16 cellular contexts compared by ENCODE assay signal in the genomic region with DNA sequence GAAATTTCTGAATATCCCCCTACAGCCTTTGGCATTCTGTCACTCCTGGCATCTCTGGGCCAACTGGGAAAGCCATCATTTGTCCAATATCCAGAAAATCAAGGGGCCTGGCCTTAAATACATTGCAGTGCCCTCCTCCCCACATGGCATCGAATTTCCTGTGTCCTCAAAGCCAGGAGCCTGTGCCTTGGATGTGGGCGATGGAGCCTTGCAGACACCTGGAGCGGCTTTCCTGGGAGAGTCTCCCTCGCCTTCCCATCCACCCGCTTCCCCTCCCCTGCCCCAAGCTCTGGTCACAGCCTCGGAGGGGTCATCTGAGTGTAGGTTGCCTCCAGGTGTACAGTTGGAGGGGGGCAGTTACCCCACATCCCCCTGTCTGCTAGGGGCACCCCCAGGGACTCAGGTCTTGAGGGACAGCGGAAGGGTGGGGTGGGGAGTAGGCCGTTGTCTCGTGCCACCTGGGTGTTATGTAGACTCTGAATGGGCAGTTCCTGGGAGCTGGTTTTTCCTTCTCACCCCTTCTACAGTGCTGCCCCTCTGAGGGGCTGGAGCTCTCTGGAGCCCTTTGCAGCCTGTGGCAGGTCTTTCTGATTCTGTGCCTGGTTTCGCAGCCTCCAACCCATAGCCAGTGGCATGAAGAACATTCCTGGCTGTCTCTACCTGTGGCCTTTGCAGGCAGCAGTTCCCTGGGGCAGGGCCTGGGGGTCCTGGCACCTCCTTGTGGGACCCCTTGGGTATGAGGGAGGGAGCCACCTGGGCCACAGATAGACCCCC.
DNase-seq lines count a peak whose midpoint lies in the region; ATAC-seq and TF ChIP-seq lines count a peak whose summit lies in the region.
"Had no signal": no experiment of that assay in that cellular context is flagged by ENCODE, and none has a peak within 500 bp of the region (broad histone marks: within the 10 kb centered on the region; RNA-seq: fewer than 3 reads in every experiment).

No MANE protein-coding gene starts in this region.

- DNase-seq in cardiac muscle cell (ENCODE audit: low read depth in 1 of 2, low spot score in 1 of 2) (no peak), left cardiac atrium (no peak), NCI-H345 (lab: John Stamatoyannopoulos, UW) (no peak), occipital lobe (lab: John Stamatoyannopoulos, UW) (no peak), natural killer cell (no peak)
- no peak for DNase-seq in naive thymus-derived CD4-positive, alpha-beta T cell
- DNase-seq: activated naive CD4-positive, alpha-beta T cell; central memory CD4-positive, alpha-beta T cell; DMS 273 treated with DMSO at 0.1 percent for 48 hours; NCI-H1105; stimulated activated CD4-positive, alpha-beta T cell treated with anti-CD3 and anti-CD28 coated beads, Interleukin-4, amount 100 ng/mL, for 1 hour had no signal

- CTCF ChIA-PET in naive thymus-derived CD4-positive, alpha-beta T cell (lab: Charles Lee), result interaction anchor here (1.6 to 3.3 kb wide), 3 partner anchors 47 to 71 kb away, joined by 3 to 14 read pairs (median 13); no protein-coding TSS in a partner anchor

- POLR2A ChIA-PET in naive thymus-derived CD4-positive, alpha-beta T cell (lab: Charles Lee), result interaction anchor here (1.8 to 66.9 kb wide), 4 partner anchors 11 to 85 kb away, joined by 5 to 3353 read pairs (median 22); no protein-coding TSS in a partner anchor

- H3K4me3 ChIP-seq in cardiac muscle cell, result no peak overlapping the region
- H3K4me3 ChIP-seq in naive thymus-derived CD4-positive, alpha-beta T cell (ENCODE audit: low read length), result no peak overlapping the region
- no peak overlapping the region for H3K4me3 ChIP-seq in urinary bladder (ENCODE audit: low read depth, low read length)
- H3K4me3 ChIP-seq: SK-N-MC had no signal

- peak overlapping the region; percentile 43 for H3K27ac Mint-ChIP-seq in activated T-helper 17 cell treated with anti-CD3 and anti-CD28 coated beads, Interleukin-2, amount 50 U/mL, for 72 hours
- peak overlapping the region; percentile 23 to 95 (median 93) for H3K27ac Mint-ChIP-seq in naive thymus-derived CD4-positive, alpha-beta T cell
- H3K27ac Mint-ChIP-seq in natural killer cell, result no peak overlapping the region

- ATAC-seq in left cardiac atrium (no peak), natural killer cell (no peak)
- no peak for ATAC-seq in activated T-helper 17 cell treated with anti-CD3 and anti-CD28 coated beads, Interleukin-2, amount 50 U/mL, for 72 hours (replicated peaks)
- ATAC-seq in naive thymus-derived CD4-positive, alpha-beta T cell, result no peak
- ATAC-seq: right cardiac atrium had no signal

- H3K9me3 Mint-ChIP-seq in activated T-helper 17 cell treated with anti-CD3 and anti-CD28 coated beads, Interleukin-2, amount 50 U/mL, for 72 hours, result no peaks in the 10 kb centered on the region
- no peaks in the 10 kb centered on the region for H3K9me3 Mint-ChIP-seq in naive thymus-derived CD4-positive, alpha-beta T cell
- no peaks in the 10 kb centered on the region for H3K9me3 Mint-ChIP-seq in natural killer cell
- H3K9me3 Mint-ChIP-seq: IgD-negative memory B cell had no signal

- TF ChIP-seq CTCF in cardiac muscle cell (IDR thresholded peaks at IDR 0.05; ENCODE audit: low read depth, low read length) (no peak), natural killer cell (IDR thresholded peaks at IDR 0.05) (no peak)

- peaks cover 16% of the 10 kb centered on the region for H3K36me3 Mint-ChIP-seq in activated T-helper 17 cell treated with anti-CD3 and anti-CD28 coated beads, Interleukin-2, amount 50 U/mL, for 72 hours (ENCODE audit: low read depth)
- H3K36me3 Mint-ChIP-seq in naive thymus-derived CD4-positive, alpha-beta T cell, result peaks cover 0 to 22% (median 0%) of the 10 kb centered on the region in 5 donors
- no peaks in the 10 kb centered on the region for H3K36me3 Mint-ChIP-seq in natural killer cell

- H3K27ac ChIP-seq in cardiac muscle cell (peak overlapping the region; percentile 47), urinary bladder (ENCODE audit: low read depth) (peak overlapping the region; percentile 42)
- peak overlapping the region; percentile 58 for H3K27ac ChIP-seq in naive thymus-derived CD4-positive, alpha-beta T cell (ENCODE audit: low read depth, low read length)

- H3K4me1 ChIP-seq in cardiac muscle cell (ENCODE audit: low read depth) (peaks cover 57% of the 10 kb centered on the region), urinary bladder (ENCODE audit: insufficient read depth) (peaks cover 8% of the 10 kb centered on the region)
- peaks cover 74 to 89% of the 10 kb centered on the region in 2 donors for H3K4me1 ChIP-seq in naive thymus-derived CD4-positive, alpha-beta T cell (ENCODE audit: control insufficient read depth in 2 of 2, insufficient read depth in 2 of 2, low read length in 2 of 2)

- H3K4me3 Mint-ChIP-seq in activated T-helper 17 cell treated with anti-CD3 and anti-CD28 coated beads, Interleukin-2, amount 50 U/mL, for 72 hours, result no peak overlapping the region
- H3K4me3 Mint-ChIP-seq in naive thymus-derived CD4-positive, alpha-beta T cell, result peak overlapping the region in 6 of 10 donors; percentile 14 to 95 (median 80)
- no peak overlapping the region for H3K4me3 Mint-ChIP-seq in natural killer cell

- H3K4me1 Mint-ChIP-seq in activated T-helper 17 cell treated with anti-CD3 and anti-CD28 coated beads, Interleukin-2, amount 50 U/mL, for 72 hours, result peaks cover 42% of the 10 kb centered on the region
- peaks cover 64 to 97% (median 93%) of the 10 kb centered on the region in 7 donors for H3K4me1 Mint-ChIP-seq in naive thymus-derived CD4-positive, alpha-beta T cell
- peaks cover 58 to 67% of the 10 kb centered on the region in 2 donors for H3K4me1 Mint-ChIP-seq in natural killer cell

- H3K36me3 ChIP-seq in cardiac muscle cell (no peaks in the 10 kb centered on the region), urinary bladder (ENCODE audit: insufficient read depth) (no peaks in the 10 kb centered on the region)
- H3K36me3 ChIP-seq in naive thymus-derived CD4-positive, alpha-beta T cell (ENCODE audit: control insufficient read depth in 2 of 3, insufficient read depth in 3 of 3, low read length in 3 of 3), result peaks cover 0 to 7% (median 0%) of the 10 kb centered on the region in 3 experiments

- no peaks in the 10 kb centered on the region for H3K27me3 Mint-ChIP-seq in activated T-helper 17 cell treated with anti-CD3 and anti-CD28 coated beads, Interleukin-2, amount 50 U/mL, for 72 hours
- no peaks in the 10 kb centered on the region for H3K27me3 Mint-ChIP-seq in naive thymus-derived CD4-positive, alpha-beta T cell
- H3K27me3 Mint-ChIP-seq in natural killer cell (ENCODE audit: low read depth in 2 of 2), result no peaks in the 10 kb centered on the region
- H3K27me3 Mint-ChIP-seq: IgD-negative memory B cell had no signal

- no peaks in the 10 kb centered on the region for H3K9me3 ChIP-seq in cardiac muscle cell (ENCODE audit: low read depth)
- no peaks in the 10 kb centered on the region for H3K9me3 ChIP-seq in naive thymus-derived CD4-positive, alpha-beta T cell (ENCODE audit: control insufficient read depth in 2 of 3, low read length in 3 of 3)

- no peaks in the 10 kb centered on the region for H3K27me3 ChIP-seq in cardiac muscle cell
- no peaks in the 10 kb centered on the region for H3K27me3 ChIP-seq in naive thymus-derived CD4-positive, alpha-beta T cell (ENCODE audit: control insufficient read depth in 2 of 2, insufficient read depth in 2 of 2, low read length in 2 of 2)

- intact Hi-C loops in left cardiac atrium (cut with DNase I), result no loop called here
- intact Hi-C loops in naive thymus-derived CD4-positive, alpha-beta T cell (cut with micrococcal nuclease), result no loop called here
- intact Hi-C loops in natural killer cell (cut with micrococcal nuclease), result no loop called here

- WGBS in urinary bladder, result 78% methylated on average over 10 of the region's 10 CpGs

Comparison
In these comparisons a context has a peak if more than half of its experiments do, and no peak if none do; other contexts are left out.
1. H3K27ac Mint-ChIP-seq: peak in activated T-helper 17 cell treated with anti-CD3 and anti-CD28 coated beads, Interleukin-2, amount 50 U/mL, for 72 hours (single experiment) and naive thymus-derived CD4-positive, alpha-beta T cell (9 of 9); none in natural killer cell (0 of 2).
2. H3K4me3 Mint-ChIP-seq: peak in naive thymus-derived CD4-positive, alpha-beta T cell (6 of 10); none in activated T-helper 17 cell treated with anti-CD3 and anti-CD28 coated beads, Interleukin-2, amount 50 U/mL, for 72 hours (single experiment) and natural killer cell (single experiment).
3. Peak in every context shown above with its lines, with median percentiles within 50 percentile points of each other: H3K27ac ChIP-seq.